In genomic region chr7:129952164-129952652, GRCh38 we compare ENCODE assay signal across 8 cellular contexts. TPM values are rescaled to one million over a fixed set of nuclear protein-coding genes. Genes with fewer than 3 reads are reported as not detected.
DNase-seq lines count a peak whose midpoint lies in the region; ATAC-seq and TF ChIP-seq lines count a peak whose summit lies in the region.

No MANE protein-coding gene starts in this region.

- peak overlapping the region; percentile 94 for H3K27ac Mint-ChIP-seq in activated naive CD8-positive, alpha-beta T cell
- no peak overlapping the region for H3K27ac Mint-ChIP-seq in activated naive CD8-positive, alpha-beta T cell treated with anti-CD3 and anti-CD28 coated beads for 36 hours

- H3K79me2 ChIP-seq in PC-3 (ENCODE audit: low read length) (peaks cover 49% of the 10 kb centered on the region), hepatocyte (peaks cover 46% of the 10 kb centered on the region)

- H3K4me3 Mint-ChIP-seq in activated naive CD8-positive, alpha-beta T cell, result no peak overlapping the region
- H3K4me3 Mint-ChIP-seq in activated naive CD8-positive, alpha-beta T cell treated with anti-CD3 and anti-CD28 coated beads for 36 hours, result no peak overlapping the region

- H3K36me3 Mint-ChIP-seq in activated naive CD8-positive, alpha-beta T cell, result no peaks in the 10 kb centered on the region
- H3K36me3 Mint-ChIP-seq in activated naive CD8-positive, alpha-beta T cell treated with anti-CD3 and anti-CD28 coated beads for 36 hours, result no peaks in the 10 kb centered on the region

- no peaks in the 10 kb centered on the region for H3K9me3 Mint-ChIP-seq in activated naive CD8-positive, alpha-beta T cell (ENCODE audit: low read depth)
- no peaks in the 10 kb centered on the region for H3K9me3 Mint-ChIP-seq in activated naive CD8-positive, alpha-beta T cell treated with anti-CD3 and anti-CD28 coated beads for 36 hours

- TF ChIP-seq CTCF in PC-3 (conservative IDR thresholded peaks at IDR 0.05; ENCODE audit: low read depth, low read length) (no peak), hepatocyte (IDR thresholded peaks at IDR 0.05; ENCODE audit: poor library complexity) (no peak)

- H3K27me3 Mint-ChIP-seq in activated naive CD8-positive, alpha-beta T cell, result no peaks in the 10 kb centered on the region
- H3K27me3 Mint-ChIP-seq in activated naive CD8-positive, alpha-beta T cell treated with anti-CD3 and anti-CD28 coated beads for 36 hours, result no peaks in the 10 kb centered on the region

- intact Hi-C loops in PC-3 (cut with micrococcal nuclease), result loop anchor here (10.0 kb wide), 1 partner anchor 287 kb away; no protein-coding TSS in a partner anchor
- intact Hi-C loops in sciatic nerve (cut with DNase I), result no loop called here

- no peak for DNase-seq in activated naive CD8-positive, alpha-beta T cell treated with anti-CD3 and anti-CD28 coated beads for 36 hours
- DNase-seq in PC-3 (peak; percentile 12), anterior cingulate cortex (lab: John Stamatoyannopoulos, UW) (peak in 54 of 58 donors; percentile 10 to 72 (median 50)), hepatocyte (ENCODE audit: low spot score) (peak; percentile 59), sciatic nerve (ENCODE audit: low spot score) (peak; percentile 66), KG1 (lab: John Stamatoyannopoulos, UW) (no peak)

- POLR2A ChIA-PET in PC-3 (lab: Charles Lee; ENCODE audit: unreplicated experiment), result interaction anchor here (0.6 to 1.4 kb wide), 4 partner anchors 18 to 513 kb away, joined by 3 to 15 read pairs (median 4); no protein-coding TSS in a partner anchor

- peaks cover 19% of the 10 kb centered on the region for H3K4me1 Mint-ChIP-seq in activated naive CD8-positive, alpha-beta T cell (ENCODE audit: low read depth)
- H3K4me1 Mint-ChIP-seq in activated naive CD8-positive, alpha-beta T cell treated with anti-CD3 and anti-CD28 coated beads for 36 hours, result peaks cover 19% of the 10 kb centered on the region

- WGBS in hepatocyte (ENCODE audit: low lambda C conversion rate, missing lambda C conversion rate), result 2% methylated on average over 19 of the region's 40 CpGs

- H3K9ac ChIP-seq in PC-3 (ENCODE audit: low read length), result peak overlapping the region; percentile 91

- H3F3A ChIP-seq in PC-3 (ENCODE audit: low read length, unreplicated experiment), result peaks cover 8% of the 10 kb centered on the region

- H3K27ac ChIP-seq in PC-3 (ENCODE audit: low read length) (peak overlapping the region; percentile 95), hepatocyte (peak overlapping the region; percentile 92)

- H3K36me3 ChIP-seq in PC-3 (ENCODE audit: low read depth, low read length) (no peaks in the 10 kb centered on the region), hepatocyte (replicated peaks; ENCODE audit: insufficient read depth, low read depth) (no peaks in the 10 kb centered on the region)

- ATAC-seq in HG02884 (IDR thresholded peaks at IDR 0.05; ENCODE audit: unreplicated experiment), result peak; percentile 10
- peak; percentile 9 for ATAC-seq in PC-3
- ATAC-seq in sciatic nerve, result peak; percentile 29

- peaks cover 7% of the 10 kb centered on the region; the same call in 1 of the 2 replicates for H4K20me1 ChIP-seq in PC-3 (ENCODE audit: low read length)
- peaks cover 12% of the 10 kb centered on the region for H4K20me1 ChIP-seq in hepatocyte (ENCODE audit: insufficient read depth, poor library complexity, severe bottlenecking)

- no peaks in the 10 kb centered on the region for H3K9me2 ChIP-seq in PC-3 (replicated peaks; ENCODE audit: low read length)
- no peaks in the 10 kb centered on the region for H3K9me2 ChIP-seq in hepatocyte (replicated peaks; ENCODE audit: insufficient read depth)

- CTCF ChIA-PET in PC-3 (lab: Charles Lee), result interaction anchor here (0.5 to 1.0 kb wide), 4 partner anchors 50 to 108 kb away, joined by 3 to 25 read pairs (median 4); no protein-coding TSS in a partner anchor

- no peak overlapping the region for H2AFZ ChIP-seq in PC-3 (ENCODE audit: low read length)
- H2AFZ ChIP-seq in hepatocyte, result peak overlapping the region; percentile 5

- no peaks in the 10 kb centered on the region for H3K9me3 ChIP-seq in PC-3 (ENCODE audit: low read length)
- no peaks in the 10 kb centered on the region for H3K9me3 ChIP-seq in hepatocyte (ENCODE audit: low read depth)

- H3K4me1 ChIP-seq in PC-3 (ENCODE audit: insufficient read depth, low read length), result peaks cover 37% of the 10 kb centered on the region
- peaks cover 20% of the 10 kb centered on the region for H3K4me1 ChIP-seq in hepatocyte (ENCODE audit: insufficient read depth)

- peak overlapping the region; percentile 95 for H3K4me3 ChIP-seq in PC-3 (ENCODE audit: low read length)
- H3K4me3 ChIP-seq in hepatocyte, result peak overlapping the region; percentile 85

- H3K4me2 ChIP-seq in PC-3 (ENCODE audit: low read length), result peak overlapping the region; percentile 95
- H3K4me2 ChIP-seq in hepatocyte, result peak overlapping the region; percentile 78

- BruUV-seq in PC-3 (replicated peaks; lab: Mats Ljungman, UMichigan), result no TSS peak

- H3K27me3 ChIP-seq in PC-3 (ENCODE audit: low read length), result no peaks in the 10 kb centered on the region
- no peaks in the 10 kb centered on the region for H3K27me3 ChIP-seq in hepatocyte

RNA-seq across cellular contexts. Expression of gene UBE2H, which starts 0.6 kb away (rescaled TPM):
- 10 to 100 TPM; 15.7 to 16.9 TPM for total RNA-seq in activated naive CD8-positive, alpha-beta T cell treated with anti-CD3 and anti-CD28 coated beads for 36 hours
- total RNA-seq in PC-3 (2014; rRNA removed), result 62.5 and 102 TPM in 2 replicates
- total RNA-seq in hepatocyte, result 61.6 and 73.4 TPM in 2 replicates
- 85.5 and 98.9 TPM in 2 replicates for polyA plus RNA-seq in hepatocyte
- 92.1 TPM for total RNA-seq in sciatic nerve

Comparison
In these comparisons a context has a peak if more than half of its experiments do, and no peak if none do; other contexts are left out.
1. DNase-seq: peak in PC-3 (single experiment), anterior cingulate cortex (54 of 58), hepatocyte (single experiment) and sciatic nerve (single experiment); none in activated naive CD8-positive, alpha-beta T cell treated with anti-CD3 and anti-CD28 coated beads for 36 hours (single experiment) and KG1 (single experiment).
2. Peak in every context shown above with its lines, with median percentiles within 50 percentile points of each other: ATAC-seq.